ENCODE assay signal across 8 cellular contexts in genomic region chr13:49998714-49999624, GRCh38. TPM values are rescaled to one million over a fixed set of nuclear protein-coding genes. Genes with fewer than 3 reads are reported as not detected.
A peak's percentile ranks its signal among the peaks of the same experiment; 100 is the strongest.
DNase-seq lines count a peak whose midpoint lies in the region; ATAC-seq and TF ChIP-seq lines count a peak whose summit lies in the region.

No MANE protein-coding gene starts in this region.

- peak overlapping the region; percentile 34 for H3K9ac ChIP-seq in ES-I3 (ENCODE audit: low read depth, low read length)

- H3K4me1 ChIP-seq in ES-I3 (ENCODE audit: insufficient read depth, low read length) (peaks cover 7% of the 10 kb centered on the region; the same call in 1 of the 2 replicates), esophagus (ENCODE audit: control insufficient read depth in 2 of 2, insufficient read depth in 2 of 2, low read length in 1 of 2) (no peaks in the 10 kb centered on the region), prostate gland (replicated peaks) (peaks cover 5% of the 10 kb centered on the region)

- H3K27ac ChIP-seq in esophagus (ENCODE audit: low read depth in 2 of 2, low read length in 1 of 2) (peak overlapping the region; percentile 59 to 68), prostate gland (peak overlapping the region; percentile 97 to 99)

- peak overlapping the region in 1 of 2 donors; percentile 25 for H3K27ac Mint-ChIP-seq in effector memory CD8-positive, alpha-beta T cell

- no peaks in the 10 kb centered on the region for H3K9me3 Mint-ChIP-seq in effector memory CD8-positive, alpha-beta T cell

- H3K27me3 ChIP-seq in esophagus (ENCODE audit: control insufficient read depth in 1 of 2, insufficient read depth in 2 of 2, low read length in 2 of 2), result no peaks in the 10 kb centered on the region
- H3K27me3 ChIP-seq in prostate gland (replicated peaks; ENCODE audit: insufficient read depth), result no peaks in the 10 kb centered on the region

- TF ChIP-seq CTCF in prostate gland (IDR thresholded peaks at IDR 0.05), result no peak
- TF ChIP-seq CTCF in GM20000 (IDR thresholded peaks at IDR 0.05; ENCODE audit: extremely low read depth, missing control alignments), result no peak

- peak; percentile 32 to 69 for DNase-seq in NCI-H526 (lab: John Stamatoyannopoulos, UW)
- no peak for DNase-seq in prostate gland (ENCODE audit: low spot score)
- DNase-seq in GM20000 (ENCODE audit: low spot score), result no peak
- no peak for DNase-seq in effector memory CD8-positive, alpha-beta T cell
- no peak for DNase-seq in cerebellar cortex (ENCODE audit: low spot score)
- DNase-seq in activated CD8-positive, alpha-beta memory T cell treated with anti-CD3 and anti-CD28 coated beads for 24 hours, result no peak

- no peak for ATAC-seq in effector memory CD8-positive, alpha-beta T cell (replicated peaks)

- peaks cover 32% of the 10 kb centered on the region for H3K36me3 Mint-ChIP-seq in effector memory CD8-positive, alpha-beta T cell (ENCODE audit: insufficient read depth)

- no peak for TF ChIP-seq POLR2A in prostate gland (IDR thresholded peaks at IDR 0.05)

- WGBS in esophagus, 2 donors, result 76 to 80% methylated on average over 22 of the region's 22 CpGs
- 73% methylated on average over 22 of the region's 22 CpGs for WGBS in prostate gland

- H3K9me3 ChIP-seq in ES-I3 (ENCODE audit: control insufficient read depth, insufficient read depth, low read length), result no peaks in the 10 kb centered on the region
- H3K9me3 ChIP-seq in esophagus (ENCODE audit: control insufficient read depth in 2 of 2, insufficient read depth in 1 of 2, low read depth in 1 of 2, low read length in 1 of 2), result no peaks in the 10 kb centered on the region
- H3K9me3 ChIP-seq in prostate gland, result no peaks in the 10 kb centered on the region

- H3K36me3 ChIP-seq in ES-I3 (ENCODE audit: insufficient read depth, low read length) (no peaks in the 10 kb centered on the region), esophagus (ENCODE audit: control insufficient read depth in 2 of 2, insufficient read depth in 2 of 2, low read length in 1 of 2) (no peaks in the 10 kb centered on the region), prostate gland (no peaks in the 10 kb centered on the region)

- peak overlapping the region in 1 of 2 donors; percentile 85 for H3K4me3 Mint-ChIP-seq in effector memory CD8-positive, alpha-beta T cell

- no peaks in the 10 kb centered on the region for H3K27me3 Mint-ChIP-seq in effector memory CD8-positive, alpha-beta T cell

- peak overlapping the region in 1 of 2 donors; percentile 60 for H3K4me3 ChIP-seq in esophagus (ENCODE audit: low read depth in 1 of 2, low read length in 2 of 2)
- H3K4me3 ChIP-seq in prostate gland, result peak overlapping the region in 1 of 2 donors; percentile 93

- intact Hi-C loops in prostate gland (cut with DNase I), result loop anchor here (5.0 kb wide), 1 partner anchor 528 kb away; no protein-coding TSS in a partner anchor

- peaks cover 19 to 54% of the 10 kb centered on the region in 2 donors for H3K4me1 Mint-ChIP-seq in effector memory CD8-positive, alpha-beta T cell (ENCODE audit: low read depth in 2 of 2)

RNA-seq across cellular contexts. Expression of gene TRIM13, which starts 2.1 kb away (rescaled TPM):
- polyA plus RNA-seq in esophagus, result 10 to 100 TPM; 22.1 to 25.1 TPM
- total RNA-seq in prostate gland, result 10 to 100 TPM; 24.4 to 52.4 TPM

RNA-seq across cellular contexts. Expression of gene KCNRG, which starts 16.3 kb away (rescaled TPM):
- under 1 TPM; 0.59 to 0.79 TPM for polyA plus RNA-seq in esophagus
- 1 to 10 TPM; 1.0 to 3.9 TPM for total RNA-seq in prostate gland

Comparison
In these comparisons a context has a peak if more than half of its experiments do, and no peak if none do; other contexts are left out.
1. DNase-seq: peak in NCI-H526 (2 of 2); none in prostate gland (single experiment), GM20000 (single experiment), effector memory CD8-positive, alpha-beta T cell (0 of 3), cerebellar cortex (single experiment) and activated CD8-positive, alpha-beta memory T cell treated with anti-CD3 and anti-CD28 coated beads for 24 hours (single experiment).